Comparison of ENCODE assay signal across 1 cellular context in the genomic region with DNA sequence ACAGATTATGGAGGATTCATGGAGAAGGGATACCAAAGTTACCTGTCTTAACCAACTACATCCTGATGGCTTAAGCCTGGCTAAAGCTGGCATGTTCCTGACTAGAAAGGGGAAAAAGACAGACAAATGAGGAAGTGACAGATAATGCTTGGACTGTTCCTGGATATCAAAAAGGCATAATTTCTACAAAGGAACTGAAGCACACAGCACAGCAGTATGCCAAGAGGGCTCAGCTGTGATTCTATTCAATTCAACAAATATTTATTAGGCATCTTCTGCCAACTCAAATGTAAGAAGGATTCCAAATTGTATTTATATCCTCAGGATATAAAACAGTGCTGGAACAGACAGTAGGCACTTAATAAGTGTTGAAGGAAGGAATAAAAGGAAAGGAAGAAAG.
TF ChIP-seq lines count a peak whose summit lies in the region.

No MANE protein-coding gene starts in this region.

TF ChIP-seq in IMR-90, 13 proteins besides CTCF, POLR2A, EP300 and RAD21 (continued from another document):
- TF ChIP-seq MAZ (IDR thresholded peaks at IDR 0.05; ENCODE audit: borderline replicate concordance, low read depth, low read length) (no peak), RCOR1 (IDR thresholded peaks at IDR 0.05; ENCODE audit: insufficient replicate concordance, low read length) (no peak)
